Comparison of ENCODE assay signal across 21 cellular contexts in the genomic region with DNA sequence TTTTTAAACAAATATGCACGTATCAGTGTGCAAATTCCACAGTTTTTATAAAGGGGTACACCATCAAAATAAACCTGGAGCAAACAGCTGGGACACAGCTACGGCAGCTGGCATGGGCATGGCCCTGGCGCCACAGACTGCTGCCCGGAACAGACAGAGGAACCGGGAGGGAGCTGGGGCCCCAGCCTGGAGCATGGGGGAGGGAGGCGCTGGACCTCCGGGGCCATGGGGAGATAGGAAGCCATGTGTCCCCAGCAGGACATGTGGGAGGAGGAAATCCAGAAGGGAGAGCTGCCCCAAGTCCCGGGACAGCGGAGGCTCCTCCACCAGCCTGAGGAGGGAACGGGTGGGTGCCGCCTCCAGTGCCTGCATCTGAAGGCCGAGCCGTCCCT.
"Had no signal": no experiment of that assay in that cellular context is flagged by ENCODE, and none has a peak within 500 bp of the region (broad histone marks: within the 10 kb centered on the region; RNA-seq: fewer than 3 reads in every experiment).

No MANE protein-coding gene starts in this region.

- H3K27ac Mint-ChIP-seq: stimulated activated naive B cell treated with anti-CD40 and anti-IgM and Interleukin-4, amounts not matched to agents 10 μg/mL and 1 μg/mL and 100 μg/mL, for 72 hours had no signal

- H3K27me3 Mint-ChIP-seq: naive thymus-derived CD4-positive, alpha-beta T cell; stimulated activated naive B cell treated with anti-CD40 and anti-IgM and Interleukin-4, amounts not matched to agents 10 μg/mL and 1 μg/mL and 100 μg/mL, for 72 hours; stimulated activated naive CD8-positive, alpha-beta T cell treated with anti-CD3 and anti-CD28 coated beads, Interleukin-15, amount 100 ng/mL, for 72 hours had no signal

- H3K27me3 ChIP-seq: neutrophil, sigmoid colon, testis, tibial nerve, upper lobe of right lung had no signal

- ATAC-seq: esophagus mucosa; left colon; naive thymus-derived CD4-positive, alpha-beta T cell; stimulated activated naive B cell treated with anti-CD40 and anti-IgM and Interleukin-4, amounts not matched to agents 10 μg/mL and 1 μg/mL and 100 μg/mL, for 72 hours; stimulated activated naive CD8-positive, alpha-beta T cell treated with anti-CD3 and anti-CD28 coated beads, Interleukin-15, amount 100 ng/mL, for 72 hours; upper lobe of right lung had no signal

- H3K27ac ChIP-seq: neutrophil, sigmoid colon, skin epidermis, testis, tibial nerve, upper lobe of right lung had no signal

- FAIRE-seq: endometrium, frontal cortex, keratinocyte had no signal

- H3K4me1 ChIP-seq: sigmoid colon, testis, tibial nerve, upper lobe of right lung had no signal

- H3K9me3 ChIP-seq: neutrophil, sigmoid colon, testis, tibial nerve, upper lobe of right lung had no signal

- H3K9me3 Mint-ChIP-seq: immature natural killer cell; stimulated activated naive B cell treated with anti-CD40 and anti-IgM and Interleukin-4, amounts not matched to agents 10 μg/mL and 1 μg/mL and 100 μg/mL, for 72 hours; stimulated activated naive CD8-positive, alpha-beta T cell treated with anti-CD3 and anti-CD28 coated beads, Interleukin-15, amount 100 ng/mL, for 72 hours had no signal

- DNase-seq: effector memory CD4-positive, alpha-beta T cell; immature natural killer cell; left colon; mammary epithelial cell; naive thymus-derived CD4-positive, alpha-beta T cell; nephron progenitor cell; posterior cingulate gyrus; sigmoid colon; stimulated activated CD4-positive, alpha-beta T cell treated with anti-CD3 and anti-CD28 coated beads, Interleukin-2, amount 100 ng/mL, for 24 hours; stimulated activated CD4-positive, alpha-beta T cell treated with anti-CD3 and anti-CD28 coated beads, Interleukin-4, amount 100 ng/mL, for 4 hours; stimulated activated naive B cell treated with anti-CD40 and anti-IgM and Interleukin-4, amounts not matched to agents 10 μg/mL and 1 μg/mL and 100 μg/mL, for 72 hours; stimulated activated naive CD8-positive, alpha-beta T cell treated with anti-CD3 and anti-CD28 coated beads, Interleukin-15, amount 100 ng/mL, for 72 hours; testis; upper lobe of right lung had no signal

- H3K4me3 Mint-ChIP-seq: immature natural killer cell; naive thymus-derived CD4-positive, alpha-beta T cell; nephron progenitor cell; stimulated activated naive B cell treated with anti-CD40 and anti-IgM and Interleukin-4, amounts not matched to agents 10 μg/mL and 1 μg/mL and 100 μg/mL, for 72 hours; stimulated activated naive CD8-positive, alpha-beta T cell treated with anti-CD3 and anti-CD28 coated beads, Interleukin-15, amount 100 ng/mL, for 72 hours had no signal

- H3K4me3 ChIP-seq: sigmoid colon, skin epidermis, testis, tibial nerve, upper lobe of right lung had no signal
